In genomic region chr10:129703287-129704137, GRCh38 we compare ENCODE assay signal across 19 cellular contexts.
"Had no signal": no experiment of that assay in that cellular context is flagged by ENCODE, and none has a peak within 500 bp of the region (broad histone marks: within the 10 kb centered on the region; RNA-seq: fewer than 3 reads in every experiment).

No MANE protein-coding gene starts in this region.

- ATAC-seq: activated CD4-positive, CD25-positive, alpha-beta regulatory T cell treated with anti-CD3 and anti-CD28 coated beads, Interleukin-2, amount 50 U/mL, for 24 hours; naive thymus-derived CD4-positive, alpha-beta T cell; pancreas; psoas muscle; T-cell had no signal

- H3K4me3 ChIP-seq: left ventricle myocardium inferior, pancreas, psoas muscle, right atrium auricular region, transverse colon, uterus had no signal

- FAIRE-seq: pancreas had no signal

- H3K9me3 Mint-ChIP-seq: activated naive CD4-positive, alpha-beta T cell treated with anti-CD3 and anti-CD28 coated beads for 36 hours; immature natural killer cell; T-cell; T-helper 2 cell treated with Interferon-gamma antibody and Interleukin-4, amounts not matched to agents 5 μg/mL and 100 μg/mL, for 36 hours had no signal

- H3K27me3 Mint-ChIP-seq: naive thymus-derived CD4-positive, alpha-beta T cell; T-cell had no signal

- DNase-seq: activated CD8-positive, alpha-beta memory T cell treated with anti-CD3 and anti-CD28 coated beads for 24 hours; activated CD8-positive, alpha-beta memory T cell treated with anti-CD3 and anti-CD28 coated beads, Interleukin-2, amount 50 U/mL, for 4 hours; activated naive CD4-positive, alpha-beta T cell treated with anti-CD3 and anti-CD28 coated beads for 36 hours; activated T-cell treated with anti-CD3 and anti-CD28 coated beads, Interleukin-2, amount 50 U/mL, for 48 hours; amygdala; cortex of kidney; immature natural killer cell; left ventricle myocardium inferior; naive thymus-derived CD4-positive, alpha-beta T cell; psoas muscle; stimulated activated CD4-positive, alpha-beta T cell treated with anti-CD3 and anti-CD28 coated beads, Interleukin-12 subunit alpha, Interleukin-12 subunit beta, amount 100 ng/mL, for 4 hours; stimulated activated CD4-positive, alpha-beta T cell treated with anti-CD3 and anti-CD28 coated beads, Interleukin-4, amount 100 ng/mL, for 4 hours; T-cell; transverse colon; uterus had no signal

- H3K27ac Mint-ChIP-seq: activated naive CD4-positive, alpha-beta T cell treated with anti-CD3 and anti-CD28 coated beads for 36 hours; T-cell; T-helper 2 cell treated with Interferon-gamma antibody and Interleukin-4, amounts not matched to agents 5 μg/mL and 100 μg/mL, for 36 hours had no signal

- H3K4me3 Mint-ChIP-seq: activated naive CD4-positive, alpha-beta T cell treated with anti-CD3 and anti-CD28 coated beads for 36 hours; immature natural killer cell; T-cell; T-helper 2 cell treated with Interferon-gamma antibody and Interleukin-4, amounts not matched to agents 5 μg/mL and 100 μg/mL, for 36 hours had no signal
